In genomic region chr11:78564037-78564888, GRCh38 we compare ENCODE assay signal across 8 cellular contexts. TPM values are rescaled to one million over a fixed set of nuclear protein-coding genes. Genes with fewer than 3 reads are reported as not detected.
DNase-seq lines count a peak whose midpoint lies in the region; ATAC-seq and TF ChIP-seq lines count a peak whose summit lies in the region.

No MANE protein-coding gene starts in this region.

- H3K9me3 ChIP-seq in heart right ventricle, result no peaks in the 10 kb centered on the region

- peak overlapping the region in 1 of 10 donors; percentile 7 for H3K27ac ChIP-seq in heart right ventricle

- H3K4me3 Mint-ChIP-seq in activated T-helper 17 cell treated with anti-CD3 and anti-CD28 coated beads, Interleukin-2, amount 50 U/mL, for 72 hours, result no peak overlapping the region

- peaks cover 9 to 48% (median 34%) of the 10 kb centered on the region in 9 donors for H3K4me1 ChIP-seq in heart right ventricle

- H3K36me3 ChIP-seq in heart right ventricle, result peaks cover 0 to 48% (median 5%) of the 10 kb centered on the region in 9 donors

- H3K36me3 Mint-ChIP-seq in activated T-helper 17 cell treated with anti-CD3 and anti-CD28 coated beads, Interleukin-2, amount 50 U/mL, for 72 hours (ENCODE audit: low read depth), result peaks cover 64% of the 10 kb centered on the region

- no peak for TF ChIP-seq POLR2A in GM18505 (IDR thresholded peaks at IDR 0.05; ENCODE audit: borderline replicate concordance, extremely low read depth, insufficient read depth, insufficient read length)

- peak; percentile 56 to 87 (median 80) for TF ChIP-seq CTCF in heart right ventricle (IDR thresholded peaks at IDR 0.05)

- H3K27ac Mint-ChIP-seq in activated T-helper 17 cell treated with anti-CD3 and anti-CD28 coated beads, Interleukin-2, amount 50 U/mL, for 72 hours, result no peak overlapping the region

- WGBS in heart right ventricle, 2 donors, result 84 to 88% methylated on average over 4 of the region's 4 CpGs

- no peaks in the 10 kb centered on the region for H3K27me3 ChIP-seq in heart right ventricle

- ATAC-seq in HG02610 (IDR thresholded peaks at IDR 0.05; ENCODE audit: unreplicated experiment), result peak; percentile 38
- peak; percentile 52 for ATAC-seq in activated T-helper 17 cell treated with anti-CD3 and anti-CD28 coated beads, Interleukin-2, amount 50 U/mL, for 72 hours (replicated peaks)
- ATAC-seq in heart right ventricle, result peak in 7 of 8 donors; percentile 22 to 64 (median 52)
- ATAC-seq in sciatic nerve, result peak; percentile 67
- ATAC-seq in GM18505 (IDR thresholded peaks at IDR 0.05; ENCODE audit: unreplicated experiment), result no peak

- intact Hi-C loops in heart right ventricle (cut with DNase I) (loop anchor here in 9 of 10 donors (1.0 to 10.0 kb wide), 10 partner anchors 147 to 427 kb away; partner anchors contain the start of genes GAB2 (in 8 of the 9) and ALG8 (in 1 of the 9)), sciatic nerve (cut with DNase I) (loop anchor here (10.0 kb wide), 2 partner anchors 149 to 339 kb away; partner anchors contain the start of gene GAB2)

- peak; percentile 37 for DNase-seq in activated T-cell treated with anti-CD3 and anti-CD28 coated beads for 4 hours
- DNase-seq in activated T-cell treated with anti-CD3 and anti-CD28 coated beads, Interleukin-2, amount 50 U/mL, for 1 hour, result no peak
- peak; percentile 43 to 82 for DNase-seq in NCI-H526 (lab: John Stamatoyannopoulos, UW)
- DNase-seq in heart right ventricle, result peak in 1 of 2 donors; percentile 57
- DNase-seq in sciatic nerve (ENCODE audit: low spot score), result no peak

- no peaks in the 10 kb centered on the region for H3K27me3 Mint-ChIP-seq in activated T-helper 17 cell treated with anti-CD3 and anti-CD28 coated beads, Interleukin-2, amount 50 U/mL, for 72 hours

- no peaks in the 10 kb centered on the region for H3K9me3 Mint-ChIP-seq in activated T-helper 17 cell treated with anti-CD3 and anti-CD28 coated beads, Interleukin-2, amount 50 U/mL, for 72 hours

- peaks cover 14% of the 10 kb centered on the region for H3K4me1 Mint-ChIP-seq in activated T-helper 17 cell treated with anti-CD3 and anti-CD28 coated beads, Interleukin-2, amount 50 U/mL, for 72 hours

- no peak overlapping the region for H3K4me3 ChIP-seq in heart right ventricle

RNA-seq across cellular contexts. Expression of gene NARS2, which starts 10.4 kb away (rescaled TPM):
- 10 to 100 TPM; 14.3 to 21.1 TPM for total RNA-seq in activated T-helper 17 cell treated with anti-CD3 and anti-CD28 coated beads, Interleukin-2, amount 50 U/mL, for 72 hours
- total RNA-seq in heart right ventricle (10 to 100 TPM; 14.8 to 20.1 (median 16.7) TPM), sciatic nerve (15.0 TPM)
- polyA plus RNA-seq in heart right ventricle, result 10 to 100 TPM; 12.4 to 18.7 TPM

Comparison
In these comparisons a context has a peak if more than half of its experiments do, and no peak if none do; other contexts are left out.
1. DNase-seq: peak in activated T-cell treated with anti-CD3 and anti-CD28 coated beads for 4 hours (single experiment) and NCI-H526 (2 of 2); none in activated T-cell treated with anti-CD3 and anti-CD28 coated beads, Interleukin-2, amount 50 U/mL, for 1 hour (single experiment) and sciatic nerve (single experiment).